In genomic region chr5:141492168-141492885, GRCh38 we compare ENCODE assay signal across 8 cellular contexts.
DNase-seq lines count a peak whose midpoint lies in the region; ATAC-seq and TF ChIP-seq lines count a peak whose summit lies in the region.

No MANE protein-coding gene starts in this region.

- H3K36me3 Mint-ChIP-seq in central memory CD8-positive, alpha-beta T cell (ENCODE audit: insufficient read depth), result peaks cover 2% of the 10 kb centered on the region
- peaks cover 65% of the 10 kb centered on the region for H3K36me3 Mint-ChIP-seq in nephron progenitor cell (ENCODE audit: low read depth)

- DNase-seq in central memory CD8-positive, alpha-beta T cell (ENCODE audit: low spot score in 2 of 2), result no peak
- DNase-seq in stimulated activated CD4-positive, alpha-beta T cell treated with anti-CD3 and anti-CD28 coated beads, Interleukin-2, amount 100 ng/mL, for 4 hours (ENCODE audit: low read depth), result peak; percentile 41
- no peak for DNase-seq in nephron progenitor cell
- no peak for DNase-seq in NCI-H146 (lab: John Stamatoyannopoulos, UW)
- DNase-seq in GM03348 (ENCODE audit: low spot score), result no peak

- H3K9me3 Mint-ChIP-seq in central memory CD8-positive, alpha-beta T cell, result no peaks in the 10 kb centered on the region
- peaks cover 39% of the 10 kb centered on the region for H3K9me3 Mint-ChIP-seq in nephron progenitor cell

- TF ChIP-seq CTCF in nephron progenitor cell (IDR thresholded peaks at IDR 0.05), result no peak

- H3K4me3 Mint-ChIP-seq in central memory CD8-positive, alpha-beta T cell, result peak overlapping the region; percentile 48
- H3K4me3 Mint-ChIP-seq in nephron progenitor cell, result no peak overlapping the region

- no peak overlapping the region for H3K27ac Mint-ChIP-seq in central memory CD8-positive, alpha-beta T cell (ENCODE audit: low read depth)
- no peak overlapping the region for H3K27ac Mint-ChIP-seq in nephron progenitor cell

- H3K27me3 Mint-ChIP-seq in central memory CD8-positive, alpha-beta T cell, result peaks cover 91% of the 10 kb centered on the region
- H3K27me3 Mint-ChIP-seq in nephron progenitor cell (ENCODE audit: low read depth, poor library complexity), result peaks cover 5% of the 10 kb centered on the region

- ATAC-seq in GM19043 (IDR thresholded peaks at IDR 0.05; ENCODE audit: low read depth, unreplicated experiment), result peak; percentile 42
- ATAC-seq in HG03095 (IDR thresholded peaks at IDR 0.05; ENCODE audit: unreplicated experiment), result peak; percentile 44
- ATAC-seq in central memory CD8-positive, alpha-beta T cell (replicated peaks; ENCODE audit: extremely low read depth, poor library complexity, severe bottlenecking), result peak; percentile 18
- ATAC-seq in HG03025 (IDR thresholded peaks at IDR 0.05; ENCODE audit: low FRiP score, unreplicated experiment), result no peak

- peaks cover 12% of the 10 kb centered on the region for H3K4me1 Mint-ChIP-seq in central memory CD8-positive, alpha-beta T cell
- H3K4me1 Mint-ChIP-seq in nephron progenitor cell, result peaks cover 55% of the 10 kb centered on the region
